1 cellular context compared by ENCODE assay signal in the genomic region with DNA sequence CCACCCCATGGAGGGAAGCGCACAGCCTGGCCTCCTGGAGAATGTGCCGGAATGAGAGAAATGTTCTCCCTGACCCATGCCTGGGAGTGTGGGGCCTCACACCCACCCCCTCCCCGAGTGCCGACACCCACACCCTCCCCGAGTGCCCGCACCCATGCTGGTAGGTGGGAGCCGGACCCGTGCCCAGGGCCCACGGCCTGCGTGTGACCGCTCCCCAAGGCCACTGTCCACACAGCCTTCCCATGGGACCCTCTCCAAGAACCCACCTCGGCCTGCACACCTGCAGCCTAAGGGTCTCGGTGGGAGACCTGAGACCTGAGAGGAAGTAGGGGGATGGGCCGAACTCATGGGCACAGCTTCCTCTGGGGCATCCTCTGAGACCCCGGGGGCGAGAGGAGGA.
TF ChIP-seq lines count a peak whose summit lies in the region.

No MANE protein-coding gene starts in this region.

TF ChIP-seq in SK-N-SH, 30 proteins besides CTCF, POLR2A, EP300 and RAD21 (continued from another document):
- TF ChIP-seq PBX3 (IDR thresholded peaks at IDR 0.05) (no peak), USF2 (IDR thresholded peaks at IDR 0.05; ENCODE audit: borderline replicate concordance, low read depth, low read length) (no peak), SMC3 (IDR thresholded peaks at IDR 0.05; ENCODE audit: low read depth, low read length) (no peak), USF1 (IDR thresholded peaks at IDR 0.05; ENCODE audit: borderline replicate concordance, low read depth) (no peak), GATA2 (CRISPR knock-in tag; IDR thresholded peaks at IDR 0.05) (no peak), JUND (IDR thresholded peaks at IDR 0.05) (no peak), RXRA (IDR thresholded peaks at IDR 0.05; ENCODE audit: borderline replicate concordance, low read depth) (no peak), SIN3A (IDR thresholded peaks at IDR 0.05; ENCODE audit: borderline replicate concordance, low read depth, low read length) (no peak)
- TF ChIP-seq, protein P1, sequence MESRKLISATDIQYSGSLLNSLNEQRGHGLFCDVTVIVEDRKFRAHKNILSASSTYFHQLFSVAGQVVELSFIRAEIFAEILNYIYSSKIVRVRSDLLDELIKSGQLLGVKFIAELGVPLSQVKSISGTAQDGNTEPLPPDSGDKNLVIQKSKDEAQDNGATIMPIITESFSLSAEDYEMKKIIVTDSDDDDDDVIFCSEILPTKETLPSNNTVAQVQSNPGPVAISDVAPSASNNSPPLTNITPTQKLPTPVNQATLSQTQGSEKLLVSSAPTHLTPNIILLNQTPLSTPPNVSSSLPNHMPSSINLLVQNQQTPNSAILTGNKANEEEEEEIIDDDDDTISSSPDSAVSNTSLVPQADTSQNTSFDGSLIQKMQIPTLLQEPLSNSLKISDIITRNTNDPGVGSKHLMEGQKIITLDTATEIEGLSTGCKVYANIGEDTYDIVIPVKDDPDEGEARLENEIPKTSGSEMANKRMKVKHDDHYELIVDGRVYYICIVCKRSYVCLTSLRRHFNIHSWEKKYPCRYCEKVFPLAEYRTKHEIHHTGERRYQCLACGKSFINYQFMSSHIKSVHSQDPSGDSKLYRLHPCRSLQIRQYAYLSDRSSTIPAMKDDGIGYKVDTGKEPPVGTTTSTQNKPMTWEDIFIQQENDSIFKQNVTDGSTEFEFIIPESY (IDR thresholded peaks at IDR 0.05; ENCODE audit: borderline replicate concordance, low read depth): no peak
